Comparison of ENCODE assay signal across 9 cellular contexts in the genomic region with DNA sequence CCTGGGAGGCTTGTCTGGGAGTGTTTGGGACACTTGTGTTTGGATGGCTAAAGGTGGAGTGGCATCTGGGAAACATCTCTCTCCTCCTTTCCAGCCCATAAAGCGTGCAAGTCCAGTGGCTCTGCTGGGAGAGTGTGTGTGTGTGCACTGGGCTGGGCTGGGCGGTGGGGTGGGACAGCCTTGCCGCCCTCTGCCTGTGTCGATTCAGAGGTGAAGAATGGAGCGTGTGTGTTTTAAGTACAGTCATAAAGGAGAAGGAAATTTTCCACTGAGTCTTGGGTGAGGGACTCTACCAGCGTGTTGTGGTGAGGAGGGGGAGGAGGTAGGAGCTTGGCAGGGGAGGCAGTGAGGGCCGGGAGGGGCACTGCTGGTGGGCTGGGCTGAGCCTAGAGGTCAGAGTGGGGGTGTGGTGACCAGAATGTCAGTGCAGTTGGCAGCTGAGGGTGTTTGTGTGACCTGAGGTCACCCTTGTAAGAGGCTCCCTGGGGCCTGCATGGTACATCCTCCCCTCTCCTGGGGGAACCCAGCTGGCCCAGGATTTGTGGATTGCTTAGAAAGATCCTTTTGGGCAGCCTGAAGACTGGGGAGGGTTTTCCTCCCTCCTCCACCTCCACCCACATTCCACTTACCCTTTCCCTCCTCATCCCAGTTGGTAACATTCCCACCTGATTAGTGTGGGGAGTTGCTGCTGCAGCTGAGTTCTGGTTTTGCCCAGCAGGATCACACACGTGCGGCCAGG. TPM values are rescaled to one million over a fixed set of nuclear protein-coding genes. Genes with fewer than 3 reads are reported as not detected.
DNase-seq lines count a peak whose midpoint lies in the region; ATAC-seq and TF ChIP-seq lines count a peak whose summit lies in the region.
"Had no signal": no experiment of that assay in that cellular context is flagged by ENCODE, and none has a peak within 500 bp of the region (broad histone marks: within the 10 kb centered on the region; RNA-seq: fewer than 3 reads in every experiment).

No MANE protein-coding gene starts in this region.

- no peaks in the 10 kb centered on the region for H3K79me2 ChIP-seq in mesendoderm (ENCODE audit: control insufficient read depth, insufficient read depth, low read length)

- no peak overlapping the region for H3K18ac ChIP-seq in mesendoderm (ENCODE audit: low read length)

- no peaks in the 10 kb centered on the region for H3K9me3 ChIP-seq in upper lobe of right lung

- no peaks in the 10 kb centered on the region for H3K27me3 ChIP-seq in mesendoderm (ENCODE audit: insufficient read depth, low read length, poor library complexity)
- H3K27me3 ChIP-seq in upper lobe of right lung, result peaks cover 4% of the 10 kb centered on the region

- peak overlapping the region; percentile 85 for H3K4me2 ChIP-seq in mesendoderm (ENCODE audit: low read length)
- H3K4me2 ChIP-seq: KMS-11 had no signal

- H3K4me3 ChIP-seq in epithelial cell of esophagus (ENCODE audit: low read length), result peak overlapping the region; percentile 74
- H3K4me3 ChIP-seq in mesendoderm (ENCODE audit: low read length), result no peak overlapping the region
- H3K4me3 ChIP-seq in upper lobe of right lung, result peak overlapping the region; percentile 73

- intact Hi-C loops in upper lobe of right lung (cut with DNase I), result no loop called here

- no peak overlapping the region for H4K8ac ChIP-seq in mesendoderm (ENCODE audit: low read depth, low read length)

- H3K36me3 ChIP-seq in mesendoderm (ENCODE audit: control insufficient read depth, insufficient read depth, low read length) (no peaks in the 10 kb centered on the region), upper lobe of right lung (peaks cover 27% of the 10 kb centered on the region)

- no peak overlapping the region for H2AK5ac ChIP-seq in mesendoderm (ENCODE audit: low read length)

- H3K4me1 ChIP-seq in mesendoderm (ENCODE audit: control insufficient read depth, low read depth, low read length), result peaks cover 14% of the 10 kb centered on the region
- H3K4me1 ChIP-seq in upper lobe of right lung, result peaks cover 32% of the 10 kb centered on the region

- no peak overlapping the region for H3K23ac ChIP-seq in mesendoderm (ENCODE audit: low read length)

- H3K79me1 ChIP-seq in mesendoderm (ENCODE audit: low read length), result no peaks in the 10 kb centered on the region

- peak; percentile 42 for ATAC-seq in upper lobe of right lung

- H4K5ac ChIP-seq in mesendoderm (ENCODE audit: low read length), result no peak overlapping the region

- WGBS in mesendoderm (ENCODE audit: extremely low coverage, insufficient coverage, low lambda C conversion rate), result no CpG with 5 or more reads among the region's 9 CpGs

- TF ChIP-seq CTCF in epithelial cell of esophagus (IDR thresholded peaks at IDR 0.05; ENCODE audit: insufficient read depth, low read depth, low read length, missing control alignments), result no peak
- no peak for TF ChIP-seq CTCF in upper lobe of right lung (IDR thresholded peaks at IDR 0.05)

- H2BK15ac ChIP-seq in mesendoderm (replicated peaks; ENCODE audit: low read depth), result no peak overlapping the region

- DNase-seq in NCI-H82 (lab: John Stamatoyannopoulos, UW) (peak; percentile 49), NCI-H82 treated with DMSO at 0.1 percent for 48 hours (lab: John Stamatoyannopoulos, UW; ENCODE audit: unreplicated experiment) (no peak), epithelial cell of esophagus (ENCODE audit: low read depth) (peak; percentile 76), mesendoderm (peak; percentile 65), upper lobe of right lung (no peak), SIG-M5 treated with dmso at 0.1 percent for 504 hours (lab: John Stamatoyannopoulos, UW; ENCODE audit: unreplicated experiment) (no peak), NCI-H2081 (lab: John Stamatoyannopoulos, UW) (no peak), epidermal melanocyte (ENCODE audit: insufficient read length, low spot score) (no peak)

- no peak overlapping the region for H2BK120ac ChIP-seq in mesendoderm (ENCODE audit: low read depth, low read length)

- H3K9ac ChIP-seq in mesendoderm (ENCODE audit: low read length), result peak overlapping the region; percentile 80
- H3K9ac ChIP-seq: KMS-11 had no signal

- no peak overlapping the region for H3K56ac ChIP-seq in mesendoderm (ENCODE audit: low read length)

- no peak overlapping the region for H3K4ac ChIP-seq in mesendoderm (ENCODE audit: low read depth, low read length)

- H3K27ac ChIP-seq in mesendoderm (ENCODE audit: low read depth, low read length) (no peak overlapping the region), upper lobe of right lung (peak overlapping the region; percentile 92)
- H3K27ac ChIP-seq: KMS-11 had no signal

- no peak overlapping the region for H2BK5ac ChIP-seq in mesendoderm (ENCODE audit: low read length)

RNA-seq across cellular contexts. Expression of gene TIMP3, which starts 1.7 kb away (rescaled TPM):
- 8.8 TPM for polyA plus RNA-seq in mesendoderm (2013, experiment 1 of 2)
- 9.2 TPM for polyA plus RNA-seq in mesendoderm (2013, experiment 2 of 2)
- total RNA-seq in upper lobe of right lung, result 749 TPM

Comparison
In these comparisons a context has a peak if more than half of its experiments do, and no peak if none do; other contexts are left out.
1. DNase-seq: peak in NCI-H82 (single experiment), epithelial cell of esophagus (single experiment) and mesendoderm (single experiment); none in NCI-H82 treated with DMSO at 0.1 percent for 48 hours (single experiment), upper lobe of right lung (single experiment), SIG-M5 treated with dmso at 0.1 percent for 504 hours (single experiment), NCI-H2081 (0 of 2) and epidermal melanocyte (single experiment).